In genomic region chr4:156575430-156576073, GRCh38 we compare ENCODE assay signal across 14 cellular contexts.
DNase-seq lines count a peak whose midpoint lies in the region; ATAC-seq and TF ChIP-seq lines count a peak whose summit lies in the region.
"Had no signal": no experiment of that assay in that cellular context is flagged by ENCODE, and none has a peak within 500 bp of the region (broad histone marks: within the 10 kb centered on the region; RNA-seq: fewer than 3 reads in every experiment).

No MANE protein-coding gene starts in this region.

- no peaks in the 10 kb centered on the region for H3K36me3 ChIP-seq in mammary epithelial cell (ENCODE audit: insufficient read depth, low read length)

- no peak overlapping the region for H3K9ac ChIP-seq in mammary epithelial cell (ENCODE audit: insufficient read depth, low read length)

- no peaks in the 10 kb centered on the region for H4K20me1 ChIP-seq in mammary epithelial cell (ENCODE audit: insufficient read depth, low read length)

- H3K4me2 ChIP-seq in mammary epithelial cell (ENCODE audit: insufficient read depth, low read depth, low read length), result peak overlapping the region; percentile 32
- H3K4me2 ChIP-seq: PC-9 had no signal

- no peaks in the 10 kb centered on the region for H3K79me2 ChIP-seq in mammary epithelial cell (ENCODE audit: insufficient read depth, low read length)

- no peaks in the 10 kb centered on the region for H3K36me3 Mint-ChIP-seq in osteocyte (ENCODE audit: unreplicated experiment)
- H3K36me3 Mint-ChIP-seq: CD8-positive, alpha-beta T cell had no signal

- no peaks in the 10 kb centered on the region for H3K27me3 ChIP-seq in mammary epithelial cell (ENCODE audit: insufficient read depth, low read length)

- no TSS peak for BruUV-seq in mammary epithelial cell (replicated peaks; lab: Mats Ljungman, UMichigan)

- H3K4me1 Mint-ChIP-seq in osteocyte (ENCODE audit: unreplicated experiment), result peaks cover 4% of the 10 kb centered on the region

- intact Hi-C loops in mammary epithelial cell (cut with micrococcal nuclease), result no loop called here

- no peak overlapping the region for H3K27ac ChIP-seq in mammary epithelial cell (ENCODE audit: insufficient read depth, low read depth, low read length)
- H3K27ac ChIP-seq: PC-9 had no signal

- H3K4me3 ChIP-seq in mammary epithelial cell (replicated peaks in 1 of 3; ENCODE audit: insufficient read depth in 1 of 3, low read depth in 2 of 3, low read length in 3 of 3), result no peak overlapping the region
- H3K4me3 ChIP-seq: PC-9 had no signal

- H3K27me3 Mint-ChIP-seq in osteocyte (ENCODE audit: unreplicated experiment), result no peaks in the 10 kb centered on the region
- H3K27me3 Mint-ChIP-seq: effector memory CD8-positive, alpha-beta T cell; stimulated activated naive CD8-positive, alpha-beta T cell treated with anti-CD3 and anti-CD28 coated beads, Interleukin-15, Interleukin-2, amounts not matched to agents 100 ng/mL and 50 ng/mL, for 24 hours had no signal

- DNase-seq in NCI-H446 treated with DMSO at 0.1 percent for 48 hours (lab: John Stamatoyannopoulos, UW) (peak; percentile 32), mammary epithelial cell (peak; percentile 87), renal cortical epithelial cell (ENCODE audit: low read depth) (peak; percentile 67), osteocyte (ENCODE audit: extremely low spot score, unreplicated experiment) (no peak)
- DNase-seq: CD8-positive, alpha-beta T cell; effector memory CD8-positive, alpha-beta T cell; NCI-H2081 treated with DMSO at 0.1 percent for 48 hours; posterior cingulate gyrus had no signal

- dilution Hi-C loops in mammary epithelial cell (cut with HindIII; ENCODE audit: low sequenced_read_pairs), result no loop called here

- 12% methylated on average over 6 of the region's 6 CpGs for WGBS in mammary epithelial cell (ENCODE audit: low coverage, missing lambda C conversion rate)

- peak overlapping the region; percentile 75 for H2AFZ ChIP-seq in mammary epithelial cell (ENCODE audit: low read depth, low read length)
- H2AFZ ChIP-seq: PC-9 had no signal

- peaks cover 6% of the 10 kb centered on the region for H3K4me1 ChIP-seq in mammary epithelial cell (ENCODE audit: insufficient read depth, low read length)

- CTCF ChIA-PET in mammary epithelial cell (lab: Charles Lee; ENCODE audit: low non-redundant PET), result no interaction called here

- in situ Hi-C loops in mammary epithelial cell (cut with MboI; ENCODE audit: low sequenced_read_pairs in 2 of 2), result no loop called here

- no peaks in the 10 kb centered on the region for H3K9me3 Mint-ChIP-seq in osteocyte (ENCODE audit: unreplicated experiment)
- H3K9me3 Mint-ChIP-seq: CD8-positive, alpha-beta T cell had no signal

- ATAC-seq in GM21515 (IDR thresholded peaks at IDR 0.05; ENCODE audit: unreplicated experiment) (no peak), HG03460 (IDR thresholded peaks at IDR 0.05; ENCODE audit: unreplicated experiment) (no peak)
- ATAC-seq: CD8-positive, alpha-beta T cell; effector memory CD8-positive, alpha-beta T cell; HCT116 had no signal

- peak; percentile 28; the same call in 1 of the 3 replicates for TF ChIP-seq CTCF in GM12872 (IDR thresholded peaks at IDR 0.05; ENCODE audit: insufficient read depth, low read depth, low read length)
- TF ChIP-seq CTCF in mammary epithelial cell (conservative IDR thresholded peaks at IDR 0.05 in 1 of 2, IDR thresholded peaks at IDR 0.05 in 1 of 2; ENCODE audit: extremely low read depth in 1 of 2, insufficient read depth in 1 of 2, low read depth in 1 of 2, low read length in 2 of 2), result peak; percentile 44 to 49
- no peak for TF ChIP-seq CTCF in osteocyte (IDR thresholded peaks at IDR 0.05)

- no peak overlapping the region for H3K4me3 Mint-ChIP-seq in osteocyte (ENCODE audit: unreplicated experiment)
- H3K4me3 Mint-ChIP-seq: CD8-positive, alpha-beta T cell; effector memory CD8-positive, alpha-beta T cell; stimulated activated naive CD8-positive, alpha-beta T cell treated with anti-CD3 and anti-CD28 coated beads, Interleukin-15, Interleukin-2, amounts not matched to agents 100 ng/mL and 50 ng/mL, for 24 hours had no signal

- no peak overlapping the region for H3K27ac Mint-ChIP-seq in osteocyte (ENCODE audit: unreplicated experiment)
- H3K27ac Mint-ChIP-seq: CD8-positive, alpha-beta T cell; effector memory CD8-positive, alpha-beta T cell; stimulated activated naive CD8-positive, alpha-beta T cell treated with anti-CD3 and anti-CD28 coated beads, Interleukin-15, Interleukin-2, amounts not matched to agents 100 ng/mL and 50 ng/mL, for 24 hours had no signal

- H3K9me3 ChIP-seq in mammary epithelial cell (replicated peaks; ENCODE audit: insufficient read depth, low read length), result no peaks in the 10 kb centered on the region
